In genomic region chr9:20558609-20559016, GRCh38 we compare ENCODE assay signal across 8 cellular contexts.
DNase-seq lines count a peak whose midpoint lies in the region; FAIRE-seq and TF ChIP-seq lines count a peak whose summit lies in the region.

No MANE protein-coding gene starts in this region.

- no peak for TF ChIP-seq POLR2A in Peyer's patch (IDR thresholded peaks at IDR 0.05)

- WGBS in endodermal cell (ENCODE audit: insufficient coverage in 1 of 2, insufficient read length in 1 of 2), 2 experiments, result 69 to 83% methylated on average over 1 to 2 of the region's 2 CpGs

- H3K9ac ChIP-seq in colonic mucosa (ENCODE audit: low read depth in 2 of 2, low read length in 2 of 2), result no peak overlapping the region
- no peak overlapping the region for H3K9ac ChIP-seq in endodermal cell (ENCODE audit: extremely low read depth, low read length, poor library complexity, severe bottlenecking)

- peak; percentile 52 for FAIRE-seq in GM18507 (lab: Jason Lieb, UNC)

- no peak overlapping the region for H3K4me3 Mint-ChIP-seq in endodermal cell

- peak overlapping the region; percentile 32 for H3K27ac ChIP-seq in colonic mucosa
- H3K27ac ChIP-seq in endodermal cell (ENCODE audit: low read depth, low read length), result no peak overlapping the region
- H3K27ac ChIP-seq in Peyer's patch, result no peak overlapping the region

- H3K4me1 ChIP-seq in colonic mucosa (peaks cover 22% of the 10 kb centered on the region), endodermal cell (ENCODE audit: control insufficient read depth, insufficient read depth, low read length) (peaks cover 6% of the 10 kb centered on the region), Peyer's patch (peaks cover 0 to 33% (median 0%) of the 10 kb centered on the region in 4 donors)

- H3K36me3 Mint-ChIP-seq in endodermal cell (ENCODE audit: low read depth), result no peaks in the 10 kb centered on the region

- intact Hi-C loops in colonic mucosa (cut with DNase I), result no loop called here

- TF ChIP-seq CTCF in colonic mucosa (IDR thresholded peaks at IDR 0.05), result no peak
- TF ChIP-seq CTCF in endodermal cell (conservative IDR thresholded peaks at IDR 0.05), result no peak
- TF ChIP-seq CTCF in Peyer's patch (IDR thresholded peaks at IDR 0.05), result no peak

- H3K36me3 ChIP-seq in colonic mucosa (no peaks in the 10 kb centered on the region), endodermal cell (ENCODE audit: control insufficient read depth, insufficient read depth, low read length) (no peaks in the 10 kb centered on the region), Peyer's patch (no peaks in the 10 kb centered on the region)

- H3K27ac Mint-ChIP-seq in endodermal cell, result no peak overlapping the region

- H3K9me3 ChIP-seq in colonic mucosa (no peaks in the 10 kb centered on the region), endodermal cell (ENCODE audit: control insufficient read depth, low read length) (no peaks in the 10 kb centered on the region), Peyer's patch (no peaks in the 10 kb centered on the region)

- no peaks in the 10 kb centered on the region for H3K9me3 Mint-ChIP-seq in endodermal cell

- no peaks in the 10 kb centered on the region for H3K27me3 Mint-ChIP-seq in endodermal cell (ENCODE audit: insufficient read depth)

- H3K4me3 ChIP-seq in colonic mucosa (no peak overlapping the region), endodermal cell (ENCODE audit: low read length) (no peak overlapping the region), Peyer's patch (no peak overlapping the region)

- DNase-seq in GM18507 (ENCODE audit: extremely low spot score, insufficient read length, low read depth), result no peak
- peak; percentile 91 for DNase-seq in NCI-H526 treated with DMSO at 0.1 percent for 48 hours (lab: John Stamatoyannopoulos, UW)
- no peak for DNase-seq in colonic mucosa
- DNase-seq in stimulated activated CD4-positive, alpha-beta T cell treated with anti-CD3 and anti-CD28 coated beads, Interleukin-12 subunit alpha, Interleukin-12 subunit beta, amount 100 ng/mL, for 4 hours, result peak; percentile 12
- no peak for DNase-seq in endodermal cell
- DNase-seq in Peyer's patch, result no peak
- DNase-seq in SIG-M5 treated with dmso at 0.1 percent for 504 hours (lab: John Stamatoyannopoulos, UW; ENCODE audit: unreplicated experiment), result no peak
- no peak for DNase-seq in AML-193 (lab: John Stamatoyannopoulos, UW)

- H3K4me1 Mint-ChIP-seq in endodermal cell, result peaks cover 23% of the 10 kb centered on the region

- H3K27me3 ChIP-seq in colonic mucosa (no peaks in the 10 kb centered on the region), endodermal cell (ENCODE audit: control insufficient read depth, insufficient read depth, low read length, poor library complexity, severe bottlenecking) (no peaks in the 10 kb centered on the region), Peyer's patch (no peaks in the 10 kb centered on the region)

Comparison
In these comparisons a context has a peak if more than half of its experiments do, and no peak if none do; other contexts are left out.
1. DNase-seq: peak in NCI-H526 treated with DMSO at 0.1 percent for 48 hours (single experiment) and stimulated activated CD4-positive, alpha-beta T cell treated with anti-CD3 and anti-CD28 coated beads, Interleukin-12 subunit alpha, Interleukin-12 subunit beta, amount 100 ng/mL, for 4 hours (single experiment); none in GM18507 (single experiment), colonic mucosa (single experiment), endodermal cell (single experiment), Peyer's patch (0 of 3), SIG-M5 treated with dmso at 0.1 percent for 504 hours (single experiment) and AML-193 (0 of 2).